In the genomic region with DNA sequence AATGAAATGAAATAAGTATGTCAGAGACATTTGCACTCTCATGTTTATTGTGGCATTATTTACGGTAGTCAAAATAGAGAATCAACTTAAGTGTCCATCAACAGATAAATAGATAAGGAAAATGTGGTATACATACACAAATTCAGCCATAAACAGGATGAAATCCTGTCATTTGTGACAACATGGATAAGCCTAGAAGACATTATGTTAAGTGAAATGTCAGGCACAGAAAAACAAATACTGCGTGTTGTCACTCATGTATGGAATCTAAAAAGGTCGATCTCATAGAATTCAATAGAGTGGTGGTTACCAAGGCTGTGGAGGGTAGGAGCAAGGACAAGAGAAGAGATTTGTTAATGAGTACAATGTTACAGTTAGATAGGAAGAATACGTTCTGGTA, we compare ENCODE assay signal across 34 cellular contexts.
"Had no signal": no experiment of that assay in that cellular context is flagged by ENCODE, and none has a peak within 500 bp of the region (broad histone marks: within the 10 kb centered on the region; RNA-seq: fewer than 3 reads in every experiment).

No MANE protein-coding gene starts in this region.

- DNase-seq: Karpas-422, Kasumi-1, MG63, MM.1S, MV-4-11, NCI-H1048, NCI-H1092, NCI-H1092 treated with DMSO at 0.1 percent for 48 hours, NCI-H1105 treated with DMSO at 0.1 percent for 48 hours, NCI-H1417, NCI-H1417 treated with DMSO at 0.1 percent for 48 hours, NCI-H1436, NCI-H1436 treated with DMSO at 0.1 percent for 48 hours, NCI-H146, NCI-H1694, NCI-H1694 treated with DMSO at 0.1 percent for 48 hours, NCI-H187, NCI-H187 treated with DMSO at 0.1 percent for 48 hours, NCI-H1930, NCI-H2029, NCI-H2029 treated with DMSO at 0.1 percent for 48 hours, NCI-H2081, NCI-H2081 treated with DMSO at 0.1 percent for 48 hours, NCI-H2107, NCI-H2171, NCI-H2171 treated with DMSO at 0.1 percent for 48 hours, NCI-H2227 treated with DMSO at 0.1 percent for 48 hours, NCI-H226, NCI-H345, NCI-H446, NCI-H446 treated with DMSO at 0.1 percent for 48 hours, NCI-H510A, NCI-H510A treated with DMSO at 0.1 percent for 48 hours, NCI-H524 had no signal

- H3K27me3 ChIP-seq: MG63 had no signal

- H3K9me3 ChIP-seq: MG63 had no signal

- H3K4me3 ChIP-seq: MG63 had no signal

- H3K36me3 ChIP-seq: MG63 had no signal
